Comparison of ENCODE assay signal across 1 cellular context in the genomic region with DNA sequence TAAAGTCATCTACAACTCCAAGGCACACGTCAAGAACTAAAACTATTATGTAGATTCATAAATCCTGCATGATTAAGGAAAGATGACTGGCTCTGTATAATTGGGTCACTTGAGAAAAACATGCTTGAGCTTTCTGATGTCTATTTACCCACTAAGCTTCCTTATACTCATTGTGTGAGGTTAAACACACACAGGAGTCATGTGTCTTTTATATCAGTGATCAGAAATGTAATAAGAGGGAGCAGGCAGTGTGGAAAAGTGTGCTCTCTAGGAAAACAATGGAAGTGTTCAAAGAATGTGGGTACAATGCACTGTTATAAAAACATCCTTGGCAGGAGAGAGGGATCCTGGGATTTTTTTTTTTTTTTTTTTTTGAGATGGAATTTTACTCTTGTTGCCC.
TF ChIP-seq lines count a peak whose summit lies in the region.

No MANE protein-coding gene starts in this region.

TF ChIP-seq in K562, 482 proteins besides CTCF, POLR2A, EP300 and RAD21 (continued from another document):
- no peak for TF ChIP-seq RBM14 (IDR thresholded peaks at IDR 0.05; ENCODE audit: borderline replicate concordance, insufficient read depth, low read depth, low read length)
TF ChIP-seq in K562: peak in this region for 0.
